Comparison of ENCODE assay signal across 1 cellular context in genomic region chr11:10351435-10351767, GRCh38.
TF ChIP-seq lines count a peak whose summit lies in the region.

No MANE protein-coding gene starts in this region.

TF ChIP-seq in K562, 482 proteins besides CTCF, POLR2A, EP300 and RAD21 (continued from another document and continues in another):
- TF ChIP-seq ZNF140 (CRISPR knock-in tag; IDR thresholded peaks at IDR 0.05) (no peak), HDAC2 (IDR thresholded peaks at IDR 0.05) (no peak), CXXC5 (CRISPR knock-in tag; IDR thresholded peaks at IDR 0.05) (peak; percentile 64), ZNF589 (CRISPR knock-in tag; IDR thresholded peaks at IDR 0.05; ENCODE audit: low read depth) (peak; percentile 58; the same call in 1 of the 2 replicates), RAD51 (IDR thresholded peaks at IDR 0.05; ENCODE audit: borderline replicate concordance, low read depth) (no peak), SAFB (IDR thresholded peaks at IDR 0.05; ENCODE audit: borderline replicate concordance, low read depth, low read length) (no peak), ZNF668 (CRISPR knock-in tag; IDR thresholded peaks at IDR 0.05) (no peak), BCL6 (CRISPR knock-in tag; IDR thresholded peaks at IDR 0.05) (no peak), BCOR (IDR thresholded peaks at IDR 0.05) (no peak), CREB5 (CRISPR knock-in tag; IDR thresholded peaks at IDR 0.05) (no peak), RERE (CRISPR knock-in tag; IDR thresholded peaks at IDR 0.05; ENCODE audit: borderline replicate concordance) (no peak), SRF (CRISPR knock-in tag; IDR thresholded peaks at IDR 0.05) (no peak), HCFC1 (IDR thresholded peaks at IDR 0.05; ENCODE audit: low read depth, low read length) (no peak), CBX5 (IDR thresholded peaks at IDR 0.05; ENCODE audit: borderline replicate concordance, low read depth) (no peak), CTBP1 (IDR thresholded peaks at IDR 0.05; ENCODE audit: borderline replicate concordance) (peak; percentile 61; the same call in 1 of the 2 replicates), U2AF2 (optimal IDR thresholded peaks at IDR 0.05; ENCODE audit: low read depth, low read length) (no peak), PHF8 (IDR thresholded peaks at IDR 0.05; ENCODE audit: borderline replicate concordance, low read length) (no peak), ZBTB40 (IDR thresholded peaks at IDR 0.05) (no peak), ZBTB40 (CRISPR knock-in tag; IDR thresholded peaks at IDR 0.05) (no peak), ZNF655 (CRISPR knock-in tag; IDR thresholded peaks at IDR 0.05) (no peak), C11orf30 (IDR thresholded peaks at IDR 0.05; ENCODE audit: low read depth) (no peak), RNF219 (CRISPR knock-in tag; IDR thresholded peaks at IDR 0.05) (no peak), ZNF384 (IDR thresholded peaks at IDR 0.05; ENCODE audit: low read depth, low read length) (no peak), CHD4 (IDR thresholded peaks at IDR 0.05; ENCODE audit: insufficient read depth, insufficient replicate concordance, low read depth, low read length, poor library complexity, severe bottlenecking) (no peak), SRSF1 (IDR thresholded peaks at IDR 0.05; ENCODE audit: low read depth, low read length) (no peak), MEIS2 (IDR thresholded peaks at IDR 0.05; ENCODE audit: partially characterized antibody) (no peak), THAP7 (CRISPR knock-in tag; IDR thresholded peaks at IDR 0.05) (no peak), TCF7 (IDR thresholded peaks at IDR 0.05; ENCODE audit: borderline replicate concordance) (no peak), ZNF436 (CRISPR knock-in tag; IDR thresholded peaks at IDR 0.05) (no peak), HNRNPLL (IDR thresholded peaks at IDR 0.05; ENCODE audit: low read depth, low read length, poor library complexity, severe bottlenecking) (no peak), NEUROD1 (IDR thresholded peaks at IDR 0.05; ENCODE audit: borderline replicate concordance, low read depth, low read length, partially characterized antibody) (no peak), ZNF780A (CRISPR knock-in tag; IDR thresholded peaks at IDR 0.05) (no peak), ELF1 (tag; IDR thresholded peaks at IDR 0.05) (no peak), PREB (CRISPR knock-in tag; IDR thresholded peaks at IDR 0.05) (no peak), RBM17 (IDR thresholded peaks at IDR 0.05; ENCODE audit: borderline replicate concordance, low read depth, low read length) (no peak), NCOA4 (IDR thresholded peaks at IDR 0.05; ENCODE audit: partially characterized antibody) (no peak), TEAD4 (IDR thresholded peaks at IDR 0.05; ENCODE audit: low read length) (peak; percentile 58), TEAD4 (CRISPR knock-in tag; IDR thresholded peaks at IDR 0.05; ENCODE audit: borderline replicate concordance) (no peak), NCOR1 (IDR thresholded peaks at IDR 0.05) (peak; percentile 39; the same call in 1 of the 2 replicates), BHLHE40 (IDR thresholded peaks at IDR 0.05; ENCODE audit: low read length) (peak; percentile 17; the same call in 1 of the 2 replicates), YY1 (IDR thresholded peaks at IDR 0.05; ENCODE audit: borderline replicate concordance in 1 of 3, control insufficient read depth in 1 of 3, extremely low read depth in 1 of 3, insufficient read depth in 3 of 3, insufficient read length in 1 of 3, insufficient replicate concordance in 2 of 3, low read depth in 1 of 3, low read length in 2 of 3) (no peak), ZNF23 (CRISPR knock-in tag; IDR thresholded peaks at IDR 0.05) (no peak), L3MBTL2 (IDR thresholded peaks at IDR 0.05) (peak; percentile 46; the same call in 1 of the 2 replicates), MTF1 (CRISPR knock-in tag; IDR thresholded peaks at IDR 0.05; ENCODE audit: borderline replicate concordance) (no peak), RNF2 (IDR thresholded peaks at IDR 0.05) (no peak)
